Comparison of ENCODE assay signal across 1 cellular context in genomic region chr3:115169808-115170207, GRCh38.
TF ChIP-seq lines count a peak whose summit lies in the region.

No MANE protein-coding gene starts in this region.

TF ChIP-seq in K562, 482 proteins besides CTCF, POLR2A, EP300 and RAD21 (continued from another document):
- TF ChIP-seq, protein P1, sequence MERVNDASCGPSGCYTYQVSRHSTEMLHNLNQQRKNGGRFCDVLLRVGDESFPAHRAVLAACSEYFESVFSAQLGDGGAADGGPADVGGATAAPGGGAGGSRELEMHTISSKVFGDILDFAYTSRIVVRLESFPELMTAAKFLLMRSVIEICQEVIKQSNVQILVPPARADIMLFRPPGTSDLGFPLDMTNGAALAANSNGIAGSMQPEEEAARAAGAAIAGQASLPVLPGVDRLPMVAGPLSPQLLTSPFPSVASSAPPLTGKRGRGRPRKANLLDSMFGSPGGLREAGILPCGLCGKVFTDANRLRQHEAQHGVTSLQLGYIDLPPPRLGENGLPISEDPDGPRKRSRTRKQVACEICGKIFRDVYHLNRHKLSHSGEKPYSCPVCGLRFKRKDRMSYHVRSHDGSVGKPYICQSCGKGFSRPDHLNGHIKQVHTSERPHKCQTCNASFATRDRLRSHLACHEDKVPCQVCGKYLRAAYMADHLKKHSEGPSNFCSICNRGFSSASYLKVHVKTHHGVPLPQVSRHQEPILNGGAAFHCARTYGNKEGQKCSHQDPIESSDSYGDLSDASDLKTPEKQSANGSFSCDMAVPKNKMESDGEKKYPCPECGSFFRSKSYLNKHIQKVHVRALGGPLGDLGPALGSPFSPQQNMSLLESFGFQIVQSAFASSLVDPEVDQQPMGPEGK (CRISPR knock-in tag; IDR thresholded peaks at IDR 0.05; ENCODE audit: borderline replicate concordance): no peak
- no peak for TF ChIP-seq CLOCK (CRISPR knock-in tag; IDR thresholded peaks at IDR 0.05; ENCODE audit: borderline replicate concordance)
